Comparison of ENCODE assay signal across 6 cellular contexts in the genomic region with DNA sequence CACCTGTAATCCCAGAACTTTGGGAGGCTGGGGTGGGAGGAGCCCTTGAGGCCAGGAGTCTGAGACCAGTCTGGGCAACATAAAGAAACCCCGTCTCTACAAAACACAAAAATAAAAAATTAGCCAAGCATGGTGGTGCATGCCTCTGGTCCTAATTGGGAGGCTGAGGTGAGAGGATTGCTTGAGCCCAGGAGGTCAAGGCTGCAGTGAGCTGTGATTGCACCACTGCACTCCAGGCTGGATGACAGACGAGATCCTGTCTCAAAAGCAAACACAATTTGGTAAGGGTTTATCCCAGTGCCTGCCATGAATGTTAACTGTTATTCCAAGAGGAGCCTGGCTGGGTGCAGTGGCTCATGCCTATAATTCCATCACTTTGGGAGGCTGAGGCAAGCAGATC.
"Had no signal": no experiment of that assay in that cellular context is flagged by ENCODE, and none has a peak within 500 bp of the region (broad histone marks: within the 10 kb centered on the region; RNA-seq: fewer than 3 reads in every experiment).

No MANE protein-coding gene starts in this region.

- FAIRE-seq: HTR-8/SVneo, K562 had no signal

- DNase-seq: IMR-90, KBM-7, KG1 had no signal

- ATAC-seq: K562 had no signal

- H3K4me3 ChIP-seq: K562 had no signal

- H3K27ac ChIP-seq: HL-60 had no signal
